ENCODE assay signal across 2 cellular contexts in genomic region chr10:78777466-78778256, GRCh38.
TF ChIP-seq lines count a peak whose summit lies in the region.

No MANE protein-coding gene starts in this region.

TF ChIP-seq in IMR-90, 13 proteins besides CTCF, POLR2A, EP300 and RAD21:
- TF ChIP-seq RCOR1 (IDR thresholded peaks at IDR 0.05; ENCODE audit: insufficient replicate concordance, low read length) (no peak), NFE2L2 (IDR thresholded peaks at IDR 0.05; ENCODE audit: low read depth, low read length) (no peak), MAZ (IDR thresholded peaks at IDR 0.05; ENCODE audit: borderline replicate concordance, low read depth, low read length) (no peak), CHD1 (IDR thresholded peaks at IDR 0.05; ENCODE audit: low read depth, low read length) (no peak), MAFK (IDR thresholded peaks at IDR 0.05; ENCODE audit: low read depth, low read length) (no peak), CEBPB (IDR thresholded peaks at IDR 0.05; ENCODE audit: low read depth, low read length) (no peak), SMC3 (IDR thresholded peaks at IDR 0.05; ENCODE audit: low read depth, low read length) (no peak), MXI1 (IDR thresholded peaks at IDR 0.05; ENCODE audit: borderline replicate concordance, low read depth, low read length) (no peak), RFX5 (IDR thresholded peaks at IDR 0.05; ENCODE audit: low read depth, low read length) (no peak), ELK1 (IDR thresholded peaks at IDR 0.05; ENCODE audit: borderline replicate concordance, low read depth, low read length) (no peak), FOS (IDR thresholded peaks at IDR 0.05; ENCODE audit: low read depth, low read length) (no peak), USF2 (IDR thresholded peaks at IDR 0.05; ENCODE audit: low read depth, low read length) (no peak), BHLHE40 (IDR thresholded peaks at IDR 0.05; ENCODE audit: low read depth, low read length) (no peak)
TF ChIP-seq in IMR-90: peak in this region for 0.

TF ChIP-seq in H1, 55 proteins besides CTCF, POLR2A, EP300 and RAD21:
- TF ChIP-seq CTBP2 (IDR thresholded peaks at IDR 0.05; ENCODE audit: borderline replicate concordance, insufficient read depth, insufficient read length, low read length) (no peak), JUND (IDR thresholded peaks at IDR 0.05; ENCODE audit: low read length) (no peak), GABPA (IDR thresholded peaks at IDR 0.05; ENCODE audit: borderline replicate concordance, insufficient read depth, low read length) (no peak), MAX (IDR thresholded peaks at IDR 0.05) (no peak), SIX5 (IDR thresholded peaks at IDR 0.05; ENCODE audit: low read depth, low read length) (no peak), SRF (IDR thresholded peaks at IDR 0.05; ENCODE audit: low read depth, low read length) (no peak), CREB1 (IDR thresholded peaks at IDR 0.05) (no peak), TEAD4 (IDR thresholded peaks at IDR 0.05; ENCODE audit: low read depth, low read length) (no peak), FOSL1 (IDR thresholded peaks at IDR 0.05; ENCODE audit: insufficient read depth, low read depth, low read length) (no peak), RNF2 (IDR thresholded peaks at IDR 0.05; ENCODE audit: borderline replicate concordance, low read depth, low read length, missing control alignments, poor library complexity, severe bottlenecking) (no peak), POU5F1 (IDR thresholded peaks at IDR 0.05; ENCODE audit: low read depth, low read length) (no peak), SP4 (IDR thresholded peaks at IDR 0.05; ENCODE audit: low read length) (no peak), CEBPB (IDR thresholded peaks at IDR 0.05; ENCODE audit: low read depth, low read length) (no peak), TAF1 (IDR thresholded peaks at IDR 0.05; ENCODE audit: low read depth, low read length) (no peak)
